ENCODE assay signal across 8 cellular contexts in the genomic region with DNA sequence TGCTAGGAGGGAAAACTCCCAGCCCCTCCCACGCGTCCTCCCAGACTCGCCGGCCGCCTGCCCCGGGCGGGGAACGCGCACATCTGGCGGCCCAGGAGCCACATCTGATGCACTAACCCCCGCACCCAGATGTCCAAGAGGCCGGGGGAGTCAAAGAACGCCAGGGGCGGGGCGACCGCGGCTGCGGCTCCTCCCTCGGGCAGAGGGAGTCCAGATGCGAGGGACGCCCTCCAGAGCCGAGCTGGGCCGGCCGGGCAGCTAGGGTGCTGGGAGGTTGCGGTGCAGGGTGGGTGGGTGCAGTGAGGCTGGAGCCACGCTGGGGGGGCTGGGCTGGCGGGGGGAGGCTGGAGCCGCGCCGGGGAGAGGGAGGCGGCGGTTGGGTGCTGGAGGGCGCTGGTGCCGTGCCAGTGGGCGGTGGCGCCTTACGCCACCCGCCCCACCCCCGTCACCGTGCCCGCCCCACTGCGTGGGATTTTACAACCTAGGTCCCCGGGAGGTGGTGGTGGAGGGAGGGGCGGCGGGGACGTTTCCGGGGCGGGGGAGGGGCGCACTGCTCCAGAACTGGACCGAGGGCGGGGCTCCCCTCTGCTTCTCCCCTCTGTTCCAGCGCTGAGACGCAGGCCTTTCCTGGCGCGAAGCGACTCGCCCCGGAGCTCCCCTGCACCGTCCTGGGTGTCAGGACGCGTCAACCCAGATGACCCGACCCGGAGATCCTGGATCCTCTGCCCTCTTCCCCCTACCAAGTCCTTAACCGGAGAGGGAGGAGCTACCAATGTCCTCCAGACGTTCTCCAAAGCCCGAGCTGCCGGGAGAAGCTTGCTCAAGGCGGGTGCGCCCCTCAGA.
DNase-seq lines count a peak whose midpoint lies in the region.

No MANE protein-coding gene starts in this region.

- CTCF ChIA-PET in activated naive CD4-positive, alpha-beta T cell treated with anti-CD3 and anti-CD28 coated beads, Interleukin-2, amount 10 ng/mL, durations not matched to agents 7 days and 5 days (lab: Charles Lee), result interaction anchor here (0.5 to 8.4 kb wide), 12 partner anchors 49 to 1197 kb away, joined by 3 to 88 read pairs (median 7); no protein-coding TSS in a partner anchor

- no peaks in the 10 kb centered on the region for H3K9me3 Mint-ChIP-seq in activated naive CD4-positive, alpha-beta T cell treated with anti-CD3 and anti-CD28 coated beads, Interleukin-2, amount 10 ng/mL, durations not matched to agents 7 days and 5 days

- H3K27ac ChIP-seq in SJCRH30 (peak overlapping the region; percentile 72), temporal lobe (ENCODE audit: low read depth, low read length) (peak overlapping the region; percentile 89)

- H3K4me3 ChIP-seq in H7 (ENCODE audit: insufficient read depth, low read depth, low read length), result peak overlapping the region; percentile 66
- peak overlapping the region; percentile 69 for H3K4me3 ChIP-seq in SJCRH30

- H3K27me3 ChIP-seq in H7 (ENCODE audit: control insufficient read depth, insufficient read depth, low read length) (no peaks in the 10 kb centered on the region), SJCRH30 (no peaks in the 10 kb centered on the region)

- no peaks in the 10 kb centered on the region for H3K9me3 ChIP-seq in SJCRH30 (replicated peaks)

- H3K4me1 ChIP-seq in SJCRH30, result peaks cover 4% of the 10 kb centered on the region; the same call in 1 of the 2 replicates

- H3K4me1 Mint-ChIP-seq in activated naive CD4-positive, alpha-beta T cell treated with anti-CD3 and anti-CD28 coated beads, Interleukin-2, amount 10 ng/mL, durations not matched to agents 7 days and 5 days, result peaks cover 39% of the 10 kb centered on the region

- H3K27ac Mint-ChIP-seq in activated naive CD4-positive, alpha-beta T cell treated with anti-CD3 and anti-CD28 coated beads, Interleukin-2, amount 10 ng/mL, durations not matched to agents 7 days and 5 days, result peak overlapping the region; percentile 88

- H3K27me3 Mint-ChIP-seq in activated naive CD4-positive, alpha-beta T cell treated with anti-CD3 and anti-CD28 coated beads, Interleukin-2, amount 10 ng/mL, durations not matched to agents 7 days and 5 days, result peaks cover 27% of the 10 kb centered on the region

- H3K36me3 Mint-ChIP-seq in activated naive CD4-positive, alpha-beta T cell treated with anti-CD3 and anti-CD28 coated beads, Interleukin-2, amount 10 ng/mL, durations not matched to agents 7 days and 5 days, result no peaks in the 10 kb centered on the region

- no peaks in the 10 kb centered on the region for H3K36me3 ChIP-seq in H7 (replicated peaks; ENCODE audit: control insufficient read depth, insufficient read depth, low read length)
- H3K36me3 ChIP-seq in SJCRH30, result no peaks in the 10 kb centered on the region

- DNase-seq in GDM1 (lab: John Stamatoyannopoulos, UW) (peak; percentile 59), H7 (peak; percentile 92), LoVo (ENCODE audit: low spot score) (peak; percentile 81), SJCRH30 (peak; percentile 81 to 85), globus pallidus (ENCODE audit: low spot score) (peak; percentile 78), occipital lobe (lab: John Stamatoyannopoulos, UW) (peak; percentile 70)
- peak; percentile 85 for DNase-seq in activated naive CD4-positive, alpha-beta T cell treated with anti-CD3 and anti-CD28 coated beads, Interleukin-2, amount 10 ng/mL, durations not matched to agents 7 days and 5 days

- H3K4me3 Mint-ChIP-seq in activated naive CD4-positive, alpha-beta T cell treated with anti-CD3 and anti-CD28 coated beads, Interleukin-2, amount 10 ng/mL, durations not matched to agents 7 days and 5 days, result peak overlapping the region; percentile 87

Comparison
In these comparisons a context has a peak if more than half of its experiments do, and no peak if none do; other contexts are left out.
1. Peak in every context shown above with its lines: DNase-seq, H3K4me3 ChIP-seq and H3K27ac ChIP-seq.